1 cellular context compared by ENCODE assay signal in genomic region chr2:65377556-65378307, GRCh38.
TF ChIP-seq lines count a peak whose summit lies in the region.

No MANE protein-coding gene starts in this region.

TF ChIP-seq in K562, 482 proteins besides CTCF, POLR2A, EP300 and RAD21 (continued from another document):
- TF ChIP-seq GABPA (tag; conservative IDR thresholded peaks at IDR 0.05; ENCODE audit: low read depth) = no peak
- no peak for TF ChIP-seq ZNF41 (CRISPR knock-in tag; conservative IDR thresholded peaks at IDR 0.05)
- TF ChIP-seq MYNN (IDR thresholded peaks at IDR 0.05) = peak; percentile 92; the same call in 1 of the 2 replicates
- no peak for TF ChIP-seq MYNN (CRISPR knock-in tag; IDR thresholded peaks at IDR 0.05)
- TF ChIP-seq JUND (IDR thresholded peaks at IDR 0.05; ENCODE audit: borderline replicate concordance, low read depth, low read length) = peak; percentile 45; the same call in 1 of the 2 replicates
- no peak; the same call in 2 of the 3 replicates for TF ChIP-seq JUND (tag; IDR thresholded peaks at IDR 0.05; ENCODE audit: borderline replicate concordance, low read depth, low read length)
- TF ChIP-seq EGR1 (conservative IDR thresholded peaks at IDR 0.05) = peak; percentile 67
- peak; percentile 25; the same call in 1 of the 2 replicates for TF ChIP-seq NFE2 (IDR thresholded peaks at IDR 0.05; ENCODE audit: low read depth)
- TF ChIP-seq VEZF1 (CRISPR knock-in tag; IDR thresholded peaks at IDR 0.05) = peak; percentile 38; the same call in 1 of the 2 replicates
- TF ChIP-seq, protein P1, sequence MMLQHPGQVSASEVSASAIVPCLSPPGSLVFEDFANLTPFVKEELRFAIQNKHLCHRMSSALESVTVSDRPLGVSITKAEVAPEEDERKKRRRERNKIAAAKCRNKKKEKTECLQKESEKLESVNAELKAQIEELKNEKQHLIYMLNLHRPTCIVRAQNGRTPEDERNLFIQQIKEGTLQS (IDR thresholded peaks at IDR 0.05) = peak; percentile 44; the same call in 1 of the 2 replicates
- TF ChIP-seq, protein P1 (CRISPR knock-in tag; conservative IDR thresholded peaks at IDR 0.05) = no peak
- TF ChIP-seq CBFA2T3 (IDR thresholded peaks at IDR 0.05) = peak; percentile 54
- TF ChIP-seq FOSL1 (tag; conservative IDR thresholded peaks at IDR 0.05) = peak; percentile 53; the same call in 1 of the 2 replicates
- TF ChIP-seq, protein P2, sequence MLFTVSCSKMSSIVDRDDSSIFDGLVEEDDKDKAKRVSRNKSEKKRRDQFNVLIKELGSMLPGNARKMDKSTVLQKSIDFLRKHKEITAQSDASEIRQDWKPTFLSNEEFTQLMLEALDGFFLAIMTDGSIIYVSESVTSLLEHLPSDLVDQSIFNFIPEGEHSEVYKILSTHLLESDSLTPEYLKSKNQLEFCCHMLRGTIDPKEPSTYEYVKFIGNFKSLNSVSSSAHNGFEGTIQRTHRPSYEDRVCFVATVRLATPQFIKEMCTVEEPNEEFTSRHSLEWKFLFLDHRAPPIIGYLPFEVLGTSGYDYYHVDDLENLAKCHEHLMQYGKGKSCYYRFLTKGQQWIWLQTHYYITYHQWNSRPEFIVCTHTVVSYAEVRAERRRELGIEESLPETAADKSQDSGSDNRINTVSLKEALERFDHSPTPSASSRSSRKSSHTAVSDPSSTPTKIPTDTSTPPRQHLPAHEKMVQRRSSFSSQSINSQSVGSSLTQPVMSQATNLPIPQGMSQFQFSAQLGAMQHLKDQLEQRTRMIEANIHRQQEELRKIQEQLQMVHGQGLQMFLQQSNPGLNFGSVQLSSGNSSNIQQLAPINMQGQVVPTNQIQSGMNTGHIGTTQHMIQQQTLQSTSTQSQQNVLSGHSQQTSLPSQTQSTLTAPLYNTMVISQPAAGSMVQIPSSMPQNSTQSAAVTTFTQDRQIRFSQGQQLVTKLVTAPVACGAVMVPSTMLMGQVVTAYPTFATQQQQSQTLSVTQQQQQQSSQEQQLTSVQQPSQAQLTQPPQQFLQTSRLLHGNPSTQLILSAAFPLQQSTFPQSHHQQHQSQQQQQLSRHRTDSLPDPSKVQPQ (CRISPR knock-in tag; IDR thresholded peaks at IDR 0.05; ENCODE audit: borderline replicate concordance) = no peak
- TF ChIP-seq TFAP4 (CRISPR knock-in tag; IDR thresholded peaks at IDR 0.05; ENCODE audit: borderline replicate concordance) = peak; percentile 48; the same call in 1 of the 2 replicates
TF ChIP-seq in K562: peak in this region for 10.
